8 cellular contexts compared by ENCODE assay signal in the genomic region with DNA sequence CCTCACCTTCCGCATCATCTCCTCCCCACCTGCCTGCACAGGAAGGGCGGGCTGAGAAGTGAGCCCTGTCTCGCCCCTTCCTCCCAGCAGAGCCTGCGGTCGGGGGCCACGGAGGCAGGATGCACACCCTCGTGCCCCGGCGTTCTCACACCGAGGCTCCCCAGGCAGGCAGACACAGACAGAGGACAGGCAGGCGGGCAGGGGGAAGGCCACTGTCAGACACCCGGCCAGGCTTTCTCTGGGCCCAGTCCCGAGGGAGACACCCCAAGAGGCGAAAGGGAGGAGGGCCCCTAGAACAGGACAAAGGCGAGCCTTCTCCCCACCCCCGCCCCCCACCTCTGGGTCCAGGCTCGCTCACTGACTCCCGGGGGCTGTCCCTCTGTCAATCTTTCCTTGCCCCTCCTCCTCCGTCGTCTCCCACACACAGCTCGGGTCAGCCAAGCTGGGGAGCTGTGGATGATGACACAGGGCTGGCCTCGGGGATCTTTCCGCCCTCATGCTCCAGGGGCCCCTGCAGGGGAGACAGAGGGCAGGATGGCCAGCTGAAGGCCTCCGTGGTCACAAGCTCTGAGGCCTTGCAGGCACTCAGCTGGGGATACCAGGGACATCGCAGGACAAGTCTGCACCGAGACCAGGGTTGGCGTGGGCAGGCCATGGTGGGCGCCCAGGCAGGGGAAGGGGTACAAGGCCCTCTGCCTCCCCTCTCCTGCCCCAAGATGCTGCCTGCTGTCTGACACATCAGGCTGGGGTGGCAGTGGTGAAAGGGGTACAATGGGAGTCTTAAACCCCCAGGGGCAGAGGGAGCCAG. TPM values are rescaled to one million over a fixed set of nuclear protein-coding genes. Genes with fewer than 3 reads are reported as not detected.
DNase-seq lines count a peak whose midpoint lies in the region; ATAC-seq and TF ChIP-seq lines count a peak whose summit lies in the region.

No MANE protein-coding gene starts in this region.

- TF ChIP-seq CTCF in DND-41 (IDR thresholded peaks at IDR 0.05; ENCODE audit: borderline replicate concordance, extremely low read depth, low read length, poor library complexity, severe bottlenecking) (no peak), natural killer cell (IDR thresholded peaks at IDR 0.05) (no peak), PC-9 (conservative IDR thresholded peaks at IDR 0.05) (no peak)

- peaks cover 21% of the 10 kb centered on the region for H3F3A ChIP-seq in PC-9 (ENCODE audit: insufficient read depth, low read depth)

- H3K4me3 ChIP-seq in DND-41 (ENCODE audit: low read depth in 1 of 2, low read length in 2 of 2) = no peak overlapping the region
- no peak overlapping the region for H3K4me3 ChIP-seq in PC-9

- no peaks in the 10 kb centered on the region for H3K27me3 ChIP-seq in DND-41 (ENCODE audit: insufficient read depth, low read length, poor library complexity)
- H3K27me3 ChIP-seq in PC-9 (ENCODE audit: insufficient read depth, low read depth) = no peaks in the 10 kb centered on the region

- no peak overlapping the region for H3K9ac ChIP-seq in DND-41 (ENCODE audit: low read depth, low read length)

- DNase-seq in DND-41 (no peak), T-helper 1 cell (peak; percentile 50 to 87 (median 67)), amygdala (lab: John Stamatoyannopoulos, UW) (peak in 47 of 56 donors; percentile 31 to 86 (median 64)), natural killer cell (peak; percentile 74), PC-9 (no peak), NCI-H2107 treated with DMSO at 0.1 percent for 48 hours (lab: John Stamatoyannopoulos, UW; ENCODE audit: unreplicated experiment) (no peak)
- DNase-seq in stimulated activated naive CD8-positive, alpha-beta T cell treated with anti-CD3 and anti-CD28 coated beads, Interleukin-15, amount 100 ng/mL, for 72 hours = peak; percentile 72 to 87

- H3K79me2 ChIP-seq in DND-41 (ENCODE audit: insufficient read depth, low read length) (no peaks in the 10 kb centered on the region), PC-9 (ENCODE audit: low read depth) (peaks cover 84% of the 10 kb centered on the region)

- H3K36me3 ChIP-seq in DND-41 (ENCODE audit: insufficient read depth, low read length) (no peaks in the 10 kb centered on the region), PC-9 (ENCODE audit: low read depth) (peaks cover 7% of the 10 kb centered on the region; the same call in 1 of the 2 replicates)

- no peaks in the 10 kb centered on the region for H3K27me3 Mint-ChIP-seq in natural killer cell (ENCODE audit: low read depth in 2 of 2)
- H3K27me3 Mint-ChIP-seq in stimulated activated naive CD8-positive, alpha-beta T cell treated with anti-CD3 and anti-CD28 coated beads, Interleukin-15, amount 100 ng/mL, for 72 hours = no peaks in the 10 kb centered on the region

- H3K36me3 Mint-ChIP-seq in natural killer cell = no peaks in the 10 kb centered on the region

- POLR2A ChIA-PET in PC-9 (lab: Charles Lee; ENCODE audit: unreplicated experiment) = no interaction called here

- H4K20me1 ChIP-seq in DND-41 (ENCODE audit: insufficient read depth, low read length) (peaks cover 6% of the 10 kb centered on the region; the same call in 1 of the 2 replicates), PC-9 (ENCODE audit: insufficient read depth) (peaks cover 38% of the 10 kb centered on the region)

- intact Hi-C loops in natural killer cell (cut with micrococcal nuclease) (loop anchor here (2.0 to 10.0 kb wide), 3 partner anchors 25 to 423 kb away; partner anchors contain the start of gene BIN1), PC-9 (cut with micrococcal nuclease; ENCODE audit: unreplicated experiment) (loop anchor here (5.0 kb wide), 1 partner anchor 65 kb away; no protein-coding TSS in a partner anchor)

- no peak overlapping the region for H3K4me2 ChIP-seq in DND-41 (ENCODE audit: insufficient read depth, low read length)
- H3K4me2 ChIP-seq in PC-9 = no peak overlapping the region

- H3K27ac Mint-ChIP-seq in natural killer cell = peak overlapping the region; percentile 93 to 97
- peak overlapping the region; percentile 94 to 97 for H3K27ac Mint-ChIP-seq in stimulated activated naive CD8-positive, alpha-beta T cell treated with anti-CD3 and anti-CD28 coated beads, Interleukin-15, amount 100 ng/mL, for 72 hours

- peaks cover 73 to 97% of the 10 kb centered on the region in 2 donors for H3K4me1 Mint-ChIP-seq in natural killer cell
- peaks cover 97% of the 10 kb centered on the region for H3K4me1 Mint-ChIP-seq in stimulated activated naive CD8-positive, alpha-beta T cell treated with anti-CD3 and anti-CD28 coated beads, Interleukin-15, amount 100 ng/mL, for 72 hours

- no peaks in the 10 kb centered on the region for H3K9me3 Mint-ChIP-seq in natural killer cell
- H3K9me3 Mint-ChIP-seq in stimulated activated naive CD8-positive, alpha-beta T cell treated with anti-CD3 and anti-CD28 coated beads, Interleukin-15, amount 100 ng/mL, for 72 hours = no peaks in the 10 kb centered on the region

- no peak overlapping the region for H2AFZ ChIP-seq in DND-41 (ENCODE audit: low read depth, low read length)
- no peak overlapping the region for H2AFZ ChIP-seq in PC-9

- H3K27ac ChIP-seq in DND-41 (ENCODE audit: low read length) (no peak overlapping the region), PC-9 (no peak overlapping the region)

- ATAC-seq in DND-41 (ENCODE audit: insufficient read depth, low read depth) = peak; percentile 45; the same call in 2 of the 3 replicates
- ATAC-seq in GM21723 (IDR thresholded peaks at IDR 0.05; ENCODE audit: unreplicated experiment) = peak; percentile 54
- ATAC-seq in natural killer cell = peak; percentile 64 to 84 (median 80)
- peak; percentile 73 for ATAC-seq in stimulated activated naive CD8-positive, alpha-beta T cell treated with anti-CD3 and anti-CD28 coated beads, Interleukin-15, amount 100 ng/mL, for 72 hours

- H3K4me1 ChIP-seq in DND-41 (ENCODE audit: insufficient read depth, low read length) (no peaks in the 10 kb centered on the region), PC-9 (replicated peaks; ENCODE audit: insufficient read depth) (peaks cover 35% of the 10 kb centered on the region)

- H3K9me3 ChIP-seq in DND-41 (ENCODE audit: insufficient read depth, low read length, severe bottlenecking) = no peaks in the 10 kb centered on the region
- no peaks in the 10 kb centered on the region for H3K9me3 ChIP-seq in PC-9 (ENCODE audit: insufficient read depth, low read depth)

- CTCF ChIA-PET in PC-9 (lab: Charles Lee) = interaction anchor here (0.6 kb wide), 1 partner anchor 85 kb away, joined by 3 read pairs; no protein-coding TSS in a partner anchor

- H3K9me2 ChIP-seq in PC-9 (ENCODE audit: insufficient read depth) = no peaks in the 10 kb centered on the region

- H3K4me3 Mint-ChIP-seq in natural killer cell = peak overlapping the region; percentile 89
- H3K4me3 Mint-ChIP-seq in stimulated activated naive CD8-positive, alpha-beta T cell treated with anti-CD3 and anti-CD28 coated beads, Interleukin-15, amount 100 ng/mL, for 72 hours = peak overlapping the region; percentile 91 to 96

- no TSS peak for BruUV-seq in PC-9 (replicated peaks; lab: Mats Ljungman, UMichigan)

RNA-seq across cellular contexts. Expression of gene BIN1, which starts 24.9 kb away (rescaled TPM):
- total RNA-seq in natural killer cell (100 to 1,000 TPM in 2 of 3 donors, 10 to 100 TPM in 1; 73.5 to 131 (median 107) TPM), PC-9 (2021) (87.5 and 95.6 TPM in 2 replicates)

Comparison
In these comparisons a context has a peak if more than half of its experiments do, and no peak if none do; other contexts are left out.
1. DNase-seq: peak in T-helper 1 cell (5 of 5), amygdala (47 of 56), natural killer cell (single experiment) and stimulated activated naive CD8-positive, alpha-beta T cell treated with anti-CD3 and anti-CD28 coated beads, Interleukin-15, amount 100 ng/mL, for 72 hours (2 of 2); none in DND-41 (single experiment), PC-9 (0 of 2) and NCI-H2107 treated with DMSO at 0.1 percent for 48 hours (single experiment).
2. Peak in every context shown above with its lines, with median percentiles within 50 percentile points of each other: ATAC-seq.